Comparison of ENCODE assay signal across 1 cellular context in the genomic region with DNA sequence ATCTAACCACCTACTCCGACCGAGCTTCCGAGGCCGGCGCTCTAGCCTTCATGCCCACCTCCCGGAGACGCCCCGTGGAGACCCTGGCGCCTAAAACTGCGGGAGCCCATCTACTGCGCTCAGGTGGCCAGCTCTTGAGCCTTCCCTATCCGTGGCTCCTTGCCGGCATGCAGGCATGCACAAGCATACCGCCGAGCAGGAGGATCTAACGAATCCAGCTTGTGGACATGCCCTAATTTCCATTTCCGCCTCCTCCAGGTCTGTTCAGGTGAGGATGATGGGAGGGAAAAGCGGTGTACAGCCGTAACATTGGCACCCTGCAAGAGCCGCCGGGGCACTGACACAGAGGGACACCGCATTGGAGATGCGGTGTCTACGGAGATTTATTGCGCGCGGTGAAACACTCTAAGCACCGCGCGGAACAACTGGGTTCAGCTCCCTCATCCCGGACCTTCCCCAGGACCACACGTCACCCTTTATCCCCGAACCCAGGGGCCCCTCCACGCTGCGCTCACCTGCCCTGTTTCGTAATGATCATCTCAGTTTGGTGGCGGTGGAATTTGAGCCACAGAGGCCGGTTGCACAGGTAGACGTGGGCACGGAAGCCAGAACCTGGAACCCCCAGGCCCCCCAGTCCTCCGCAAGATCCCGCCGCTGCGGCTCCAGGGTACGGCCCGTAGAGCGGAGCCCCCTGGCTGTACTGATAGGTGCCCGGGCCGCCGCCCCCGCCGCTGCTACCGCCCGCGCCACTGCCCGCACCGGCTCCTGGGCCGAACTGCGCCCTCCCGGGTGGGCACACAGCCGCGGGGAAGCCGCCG.
TF ChIP-seq lines count a peak whose summit lies in the region.

No MANE protein-coding gene starts in this region.

TF ChIP-seq in H1, 55 proteins besides CTCF, POLR2A, EP300 and RAD21 (continued from another document):
- TF ChIP-seq TEAD4 (IDR thresholded peaks at IDR 0.05; ENCODE audit: low read depth, low read length) (peak; percentile 46; the same call in 1 of the 2 replicates), SIX5 (IDR thresholded peaks at IDR 0.05; ENCODE audit: low read depth, low read length) (no peak), FOSL1 (IDR thresholded peaks at IDR 0.05; ENCODE audit: insufficient read depth, low read depth, low read length) (no peak), TAF7 (optimal IDR thresholded peaks at IDR 0.05; ENCODE audit: borderline replicate concordance, low read depth, low read length) (no peak), SIRT6 (IDR thresholded peaks at IDR 0.05; ENCODE audit: low read length) (no peak), RFX5 (IDR thresholded peaks at IDR 0.05; ENCODE audit: borderline replicate concordance, low read depth, low read length) (no peak; the same call in 1 of the 2 replicates), SIN3A (conservative IDR thresholded peaks at IDR 0.05 in 1 of 2, IDR thresholded peaks at IDR 0.05 in 1 of 2; ENCODE audit: low read depth in 1 of 2, low read length in 2 of 2) (no peak), SP2 (IDR thresholded peaks at IDR 0.05; ENCODE audit: low read length) (no peak), TCF12 (IDR thresholded peaks at IDR 0.05; ENCODE audit: low read depth, low read length) (0 out of 2 replicates have a peak, but pooled peaks have one; percentile 19), NANOG (IDR thresholded peaks at IDR 0.05; ENCODE audit: insufficient read depth, low read depth, low read length, poor library complexity, severe bottlenecking) (peak; percentile 36), GABPA (IDR thresholded peaks at IDR 0.05; ENCODE audit: borderline replicate concordance, insufficient read depth, low read length) (no peak), BACH1 (IDR thresholded peaks at IDR 0.05; ENCODE audit: low read length) (no peak), CEBPB (IDR thresholded peaks at IDR 0.05; ENCODE audit: low read depth, low read length) (no peak), EGR1 (IDR thresholded peaks at IDR 0.05; ENCODE audit: borderline replicate concordance, low read depth, low read length) (no peak), YY1 (IDR thresholded peaks at IDR 0.05; ENCODE audit: low read depth, low read length) (no peak), SP1 (IDR thresholded peaks at IDR 0.05; ENCODE audit: low read depth, low read length) (no peak), BCL11A (IDR thresholded peaks at IDR 0.05; ENCODE audit: low read depth in 2 of 2, low read length in 2 of 2) (no peak), ASH2L (IDR thresholded peaks at IDR 0.05; ENCODE audit: low read length) (peak; percentile 69), CBX8 (IDR thresholded peaks at IDR 0.05; ENCODE audit: borderline replicate concordance, low read depth, low read length) (0 out of 2 replicates have a peak, but pooled peaks have one; percentile 12), POU5F1 (IDR thresholded peaks at IDR 0.05; ENCODE audit: low read depth, low read length) (no peak), RNF2 (IDR thresholded peaks at IDR 0.05; ENCODE audit: borderline replicate concordance, low read depth, low read length, missing control alignments, poor library complexity, severe bottlenecking) (peak; percentile 80), KDM4A (IDR thresholded peaks at IDR 0.05; ENCODE audit: low read depth, low read length, severe bottlenecking) (peak; percentile 73), HDAC6 (IDR thresholded peaks at IDR 0.05; ENCODE audit: low read depth, low read length) (no peak), SUZ12 (IDR thresholded peaks at IDR 0.05; ENCODE audit: low read length) (peak; percentile 61), TBP (IDR thresholded peaks at IDR 0.05; ENCODE audit: low read depth, low read length) (no peak), HDAC2 (IDR thresholded peaks at IDR 0.05; ENCODE audit: borderline replicate concordance in 1 of 2, low read depth in 2 of 2, low read length in 2 of 2) (0 out of 4 replicates have a peak, but pooled peaks have one; percentile 27 to 68), BRCA1 (IDR thresholded peaks at IDR 0.05; ENCODE audit: low read depth, low read length) (no peak), CHD1 (IDR thresholded peaks at IDR 0.05; ENCODE audit: low read depth, low read length) (no peak), EZH2 (IDR thresholded peaks at IDR 0.05; ENCODE audit: low read depth, low read length, severe bottlenecking) (peak; percentile 30), KDM1A (IDR thresholded peaks at IDR 0.05; ENCODE audit: borderline replicate concordance, low read length) (no peak; the same call in 1 of the 2 replicates), SAP30 (IDR thresholded peaks at IDR 0.05; ENCODE audit: insufficient read depth, insufficient replicate concordance, low read length) (no peak), CHD2 (IDR thresholded peaks at IDR 0.05; ENCODE audit: low read length) (no peak), CBX5 (IDR thresholded peaks at IDR 0.05; ENCODE audit: low read depth, low read length) (no peak), CREB1 (IDR thresholded peaks at IDR 0.05) (no peak), JUND (IDR thresholded peaks at IDR 0.05; ENCODE audit: low read length) (no peak), PHF8 (conservative IDR thresholded peaks at IDR 0.05; ENCODE audit: low read depth, low read length) (0 out of 2 replicates have a peak, but pooled peaks have one; percentile 15)
- TF ChIP-seq, protein P1, sequence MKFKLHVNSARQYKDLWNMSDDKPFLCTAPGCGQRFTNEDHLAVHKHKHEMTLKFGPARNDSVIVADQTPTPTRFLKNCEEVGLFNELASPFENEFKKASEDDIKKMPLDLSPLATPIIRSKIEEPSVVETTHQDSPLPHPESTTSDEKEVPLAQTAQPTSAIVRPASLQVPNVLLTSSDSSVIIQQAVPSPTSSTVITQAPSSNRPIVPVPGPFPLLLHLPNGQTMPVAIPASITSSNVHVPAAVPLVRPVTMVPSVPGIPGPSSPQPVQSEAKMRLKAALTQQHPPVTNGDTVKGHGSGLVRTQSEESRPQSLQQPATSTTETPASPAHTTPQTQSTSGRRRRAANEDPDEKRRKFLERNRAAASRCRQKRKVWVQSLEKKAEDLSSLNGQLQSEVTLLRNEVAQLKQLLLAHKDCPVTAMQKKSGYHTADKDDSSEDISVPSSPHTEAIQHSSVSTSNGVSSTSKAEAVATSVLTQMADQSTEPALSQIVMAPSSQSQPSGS (IDR thresholded peaks at IDR 0.05; ENCODE audit: low read length) = no peak
- TF ChIP-seq, protein P2, sequence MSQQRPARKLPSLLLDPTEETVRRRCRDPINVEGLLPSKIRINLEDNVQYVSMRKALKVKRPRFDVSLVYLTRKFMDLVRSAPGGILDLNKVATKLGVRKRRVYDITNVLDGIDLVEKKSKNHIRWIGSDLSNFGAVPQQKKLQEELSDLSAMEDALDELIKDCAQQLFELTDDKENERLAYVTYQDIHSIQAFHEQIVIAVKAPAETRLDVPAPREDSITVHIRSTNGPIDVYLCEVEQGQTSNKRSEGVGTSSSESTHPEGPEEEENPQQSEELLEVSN (IDR thresholded peaks at IDR 0.05) = no peak
- TF ChIP-seq, protein P3, sequence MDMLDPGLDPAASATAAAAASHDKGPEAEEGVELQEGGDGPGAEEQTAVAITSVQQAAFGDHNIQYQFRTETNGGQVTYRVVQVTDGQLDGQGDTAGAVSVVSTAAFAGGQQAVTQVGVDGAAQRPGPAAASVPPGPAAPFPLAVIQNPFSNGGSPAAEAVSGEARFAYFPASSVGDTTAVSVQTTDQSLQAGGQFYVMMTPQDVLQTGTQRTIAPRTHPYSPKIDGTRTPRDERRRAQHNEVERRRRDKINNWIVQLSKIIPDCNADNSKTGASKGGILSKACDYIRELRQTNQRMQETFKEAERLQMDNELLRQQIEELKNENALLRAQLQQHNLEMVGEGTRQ (IDR thresholded peaks at IDR 0.05; ENCODE audit: low read length) = no peak
- TF ChIP-seq, protein P4, sequence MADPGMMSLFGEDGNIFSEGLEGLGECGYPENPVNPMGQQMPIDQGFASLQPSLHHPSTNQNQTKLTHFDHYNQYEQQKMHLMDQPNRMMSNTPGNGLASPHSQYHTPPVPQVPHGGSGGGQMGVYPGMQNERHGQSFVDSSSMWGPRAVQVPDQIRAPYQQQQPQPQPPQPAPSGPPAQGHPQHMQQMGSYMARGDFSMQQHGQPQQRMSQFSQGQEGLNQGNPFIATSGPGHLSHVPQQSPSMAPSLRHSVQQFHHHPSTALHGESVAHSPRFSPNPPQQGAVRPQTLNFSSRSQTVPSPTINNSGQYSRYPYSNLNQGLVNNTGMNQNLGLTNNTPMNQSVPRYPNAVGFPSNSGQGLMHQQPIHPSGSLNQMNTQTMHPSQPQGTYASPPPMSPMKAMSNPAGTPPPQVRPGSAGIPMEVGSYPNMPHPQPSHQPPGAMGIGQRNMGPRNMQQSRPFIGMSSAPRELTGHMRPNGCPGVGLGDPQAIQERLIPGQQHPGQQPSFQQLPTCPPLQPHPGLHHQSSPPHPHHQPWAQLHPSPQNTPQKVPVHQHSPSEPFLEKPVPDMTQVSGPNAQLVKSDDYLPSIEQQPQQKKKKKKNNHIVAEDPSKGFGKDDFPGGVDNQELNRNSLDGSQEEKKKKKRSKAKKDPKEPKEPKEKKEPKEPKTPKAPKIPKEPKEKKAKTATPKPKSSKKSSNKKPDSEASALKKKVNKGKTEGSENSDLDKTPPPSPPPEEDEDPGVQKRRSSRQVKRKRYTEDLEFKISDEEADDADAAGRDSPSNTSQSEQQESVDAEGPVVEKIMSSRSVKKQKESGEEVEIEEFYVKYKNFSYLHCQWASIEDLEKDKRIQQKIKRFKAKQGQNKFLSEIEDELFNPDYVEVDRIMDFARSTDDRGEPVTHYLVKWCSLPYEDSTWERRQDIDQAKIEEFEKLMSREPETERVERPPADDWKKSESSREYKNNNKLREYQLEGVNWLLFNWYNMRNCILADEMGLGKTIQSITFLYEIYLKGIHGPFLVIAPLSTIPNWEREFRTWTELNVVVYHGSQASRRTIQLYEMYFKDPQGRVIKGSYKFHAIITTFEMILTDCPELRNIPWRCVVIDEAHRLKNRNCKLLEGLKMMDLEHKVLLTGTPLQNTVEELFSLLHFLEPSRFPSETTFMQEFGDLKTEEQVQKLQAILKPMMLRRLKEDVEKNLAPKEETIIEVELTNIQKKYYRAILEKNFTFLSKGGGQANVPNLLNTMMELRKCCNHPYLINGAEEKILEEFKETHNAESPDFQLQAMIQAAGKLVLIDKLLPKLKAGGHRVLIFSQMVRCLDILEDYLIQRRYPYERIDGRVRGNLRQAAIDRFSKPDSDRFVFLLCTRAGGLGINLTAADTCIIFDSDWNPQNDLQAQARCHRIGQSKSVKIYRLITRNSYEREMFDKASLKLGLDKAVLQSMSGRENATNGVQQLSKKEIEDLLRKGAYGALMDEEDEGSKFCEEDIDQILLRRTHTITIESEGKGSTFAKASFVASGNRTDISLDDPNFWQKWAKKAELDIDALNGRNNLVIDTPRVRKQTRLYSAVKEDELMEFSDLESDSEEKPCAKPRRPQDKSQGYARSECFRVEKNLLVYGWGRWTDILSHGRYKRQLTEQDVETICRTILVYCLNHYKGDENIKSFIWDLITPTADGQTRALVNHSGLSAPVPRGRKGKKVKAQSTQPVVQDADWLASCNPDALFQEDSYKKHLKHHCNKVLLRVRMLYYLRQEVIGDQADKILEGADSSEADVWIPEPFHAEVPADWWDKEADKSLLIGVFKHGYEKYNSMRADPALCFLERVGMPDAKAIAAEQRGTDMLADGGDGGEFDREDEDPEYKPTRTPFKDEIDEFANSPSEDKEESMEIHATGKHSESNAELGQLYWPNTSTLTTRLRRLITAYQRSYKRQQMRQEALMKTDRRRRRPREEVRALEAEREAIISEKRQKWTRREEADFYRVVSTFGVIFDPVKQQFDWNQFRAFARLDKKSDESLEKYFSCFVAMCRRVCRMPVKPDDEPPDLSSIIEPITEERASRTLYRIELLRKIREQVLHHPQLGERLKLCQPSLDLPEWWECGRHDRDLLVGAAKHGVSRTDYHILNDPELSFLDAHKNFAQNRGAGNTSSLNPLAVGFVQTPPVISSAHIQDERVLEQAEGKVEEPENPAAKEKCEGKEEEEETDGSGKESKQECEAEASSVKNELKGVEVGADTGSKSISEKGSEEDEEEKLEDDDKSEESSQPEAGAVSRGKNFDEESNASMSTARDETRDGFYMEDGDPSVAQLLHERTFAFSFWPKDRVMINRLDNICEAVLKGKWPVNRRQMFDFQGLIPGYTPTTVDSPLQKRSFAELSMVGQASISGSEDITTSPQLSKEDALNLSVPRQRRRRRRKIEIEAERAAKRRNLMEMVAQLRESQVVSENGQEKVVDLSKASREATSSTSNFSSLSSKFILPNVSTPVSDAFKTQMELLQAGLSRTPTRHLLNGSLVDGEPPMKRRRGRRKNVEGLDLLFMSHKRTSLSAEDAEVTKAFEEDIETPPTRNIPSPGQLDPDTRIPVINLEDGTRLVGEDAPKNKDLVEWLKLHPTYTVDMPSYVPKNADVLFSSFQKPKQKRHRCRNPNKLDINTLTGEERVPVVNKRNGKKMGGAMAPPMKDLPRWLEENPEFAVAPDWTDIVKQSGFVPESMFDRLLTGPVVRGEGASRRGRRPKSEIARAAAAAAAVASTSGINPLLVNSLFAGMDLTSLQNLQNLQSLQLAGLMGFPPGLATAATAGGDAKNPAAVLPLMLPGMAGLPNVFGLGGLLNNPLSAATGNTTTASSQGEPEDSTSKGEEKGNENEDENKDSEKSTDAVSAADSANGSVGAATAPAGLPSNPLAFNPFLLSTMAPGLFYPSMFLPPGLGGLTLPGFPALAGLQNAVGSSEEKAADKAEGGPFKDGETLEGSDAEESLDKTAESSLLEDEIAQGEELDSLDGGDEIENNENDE (IDR thresholded peaks at IDR 0.05; ENCODE audit: insufficient replicate concordance, low read length) = no peak
